In genomic region chr3:171494457-171495109, GRCh38 we compare ENCODE assay signal across 17 cellular contexts. TPM values are rescaled to one million over a fixed set of nuclear protein-coding genes. Genes with fewer than 3 reads are reported as not detected.
DNase-seq lines count a peak whose midpoint lies in the region; ATAC-seq and TF ChIP-seq lines count a peak whose summit lies in the region.
"Had no signal": no experiment of that assay in that cellular context is flagged by ENCODE, and none has a peak within 500 bp of the region (broad histone marks: within the 10 kb centered on the region; RNA-seq: fewer than 3 reads in every experiment).

No MANE protein-coding gene starts in this region.

- H3K27me3 Mint-ChIP-seq in activated CD8-positive, alpha-beta memory T cell treated with anti-CD3 and anti-CD28 coated beads, Interleukin-2, amount 10 ng/mL, durations not matched to agents 7 days and 5 days: no peaks in the 10 kb centered on the region
- H3K27me3 Mint-ChIP-seq in activated naive CD8-positive, alpha-beta T cell treated with anti-CD3 and anti-CD28 coated beads, Interleukin-2, amount 10 ng/mL, durations not matched to agents 7 days and 5 days: no peaks in the 10 kb centered on the region
- H3K27me3 Mint-ChIP-seq: dendritic cell treated with granulocyte-macrophage colony-stimulating factor and Interleukin-4, amounts not matched to agents 40 ng/mL and 50 ng/mL, for 4 days had no signal

- H3K9me3 Mint-ChIP-seq in activated CD8-positive, alpha-beta memory T cell treated with anti-CD3 and anti-CD28 coated beads, Interleukin-2, amount 10 ng/mL, durations not matched to agents 7 days and 5 days (ENCODE audit: low read depth): no peaks in the 10 kb centered on the region
- no peaks in the 10 kb centered on the region for H3K9me3 Mint-ChIP-seq in activated naive CD8-positive, alpha-beta T cell treated with anti-CD3 and anti-CD28 coated beads, Interleukin-2, amount 10 ng/mL, durations not matched to agents 7 days and 5 days
- no peaks in the 10 kb centered on the region for H3K9me3 Mint-ChIP-seq in stimulated activated effector memory CD8-positive, alpha-beta T cell treated with anti-CD3 and anti-CD28 coated beads, Interleukin-12 subunit alpha, Interleukin-12 subunit beta, amount 100 ng/mL, for 72 hours
- H3K9me3 Mint-ChIP-seq: dendritic cell treated with granulocyte-macrophage colony-stimulating factor and Interleukin-4, amounts not matched to agents 40 ng/mL and 50 ng/mL, for 4 days; GM23338; neural crest cell had no signal

- CTCF ChIA-PET in activated CD8-positive, alpha-beta memory T cell treated with anti-CD3 and anti-CD28 coated beads, Interleukin-2, amount 10 ng/mL, durations not matched to agents 7 days and 5 days (lab: Charles Lee): interaction anchor here (1.2 kb wide), 1 partner anchor 62 kb away, joined by 3 read pairs; no protein-coding TSS in a partner anchor

- H3K4me1 Mint-ChIP-seq in activated CD8-positive, alpha-beta memory T cell treated with anti-CD3 and anti-CD28 coated beads, Interleukin-2, amount 10 ng/mL, durations not matched to agents 7 days and 5 days: peaks cover 35% of the 10 kb centered on the region
- H3K4me1 Mint-ChIP-seq in activated naive CD8-positive, alpha-beta T cell treated with anti-CD3 and anti-CD28 coated beads, Interleukin-2, amount 10 ng/mL, durations not matched to agents 7 days and 5 days: peaks cover 34% of the 10 kb centered on the region
- peaks cover 33% of the 10 kb centered on the region for H3K4me1 Mint-ChIP-seq in stimulated activated effector memory CD8-positive, alpha-beta T cell treated with anti-CD3 and anti-CD28 coated beads, Interleukin-12 subunit alpha, Interleukin-12 subunit beta, amount 100 ng/mL, for 72 hours

- POLR2A ChIA-PET in activated naive CD8-positive, alpha-beta T cell treated with anti-CD3 and anti-CD28 coated beads, Interleukin-2, amount 10 ng/mL, durations not matched to agents 7 days and 5 days (lab: Charles Lee): interaction anchor here (1.5 kb wide), 1 partner anchor 34 kb away, joined by 8 read pairs; the partner anchor contains the start of gene TNIK

- no peak for DNase-seq in activated CD8-positive, alpha-beta memory T cell treated with anti-CD3 and anti-CD28 coated beads, Interleukin-2, amount 10 ng/mL, durations not matched to agents 7 days and 5 days
- no peak for DNase-seq in activated CD8-positive, alpha-beta memory T cell treated with anti-CD3 and anti-CD28 coated beads, Interleukin-2, amount 50 U/mL, for 4 hours
- DNase-seq in KBM-7: peak; percentile 32
- no peak for DNase-seq in activated naive CD8-positive, alpha-beta T cell treated with anti-CD3 and anti-CD28 coated beads, Interleukin-2, amount 10 ng/mL, durations not matched to agents 7 days and 5 days
- no peak for DNase-seq in stimulated activated effector memory CD8-positive, alpha-beta T cell treated with anti-CD3 and anti-CD28 coated beads, Interleukin-12 subunit alpha, Interleukin-12 subunit beta, amount 100 ng/mL, for 72 hours (ENCODE audit: low spot score in 2 of 2)
- DNase-seq in NCI-H1092 treated with DMSO at 0.1 percent for 48 hours (lab: John Stamatoyannopoulos, UW): no peak
- DNase-seq: activated CD8-positive, alpha-beta memory T cell treated with anti-CD3 and anti-CD28 coated beads for 24 hours; C1 segment of cervical spinal cord; foreskin keratinocyte; NCI-H1694; NCI-H345; thyroid gland had no signal

- H3K36me3 Mint-ChIP-seq in activated CD8-positive, alpha-beta memory T cell treated with anti-CD3 and anti-CD28 coated beads, Interleukin-2, amount 10 ng/mL, durations not matched to agents 7 days and 5 days: peaks cover 14% of the 10 kb centered on the region
- peaks cover 5% of the 10 kb centered on the region for H3K36me3 Mint-ChIP-seq in activated naive CD8-positive, alpha-beta T cell treated with anti-CD3 and anti-CD28 coated beads, Interleukin-2, amount 10 ng/mL, durations not matched to agents 7 days and 5 days
- no peaks in the 10 kb centered on the region for H3K36me3 Mint-ChIP-seq in stimulated activated effector memory CD8-positive, alpha-beta T cell treated with anti-CD3 and anti-CD28 coated beads, Interleukin-12 subunit alpha, Interleukin-12 subunit beta, amount 100 ng/mL, for 72 hours

- ATAC-seq in activated CD8-positive, alpha-beta memory T cell treated with anti-CD3 and anti-CD28 coated beads, Interleukin-2, amount 10 ng/mL, durations not matched to agents 7 days and 5 days: peak; percentile 46
- peak; percentile 74 for ATAC-seq in activated naive CD8-positive, alpha-beta T cell treated with anti-CD3 and anti-CD28 coated beads, Interleukin-2, amount 10 ng/mL, durations not matched to agents 7 days and 5 days (ENCODE audit: low read depth)
- peak; percentile 42 for ATAC-seq in stimulated activated effector memory CD8-positive, alpha-beta T cell treated with anti-CD3 and anti-CD28 coated beads, Interleukin-12 subunit alpha, Interleukin-12 subunit beta, amount 100 ng/mL, for 72 hours
- ATAC-seq in SK-N-SH treated with all-trans-retinoic acid at 6 μM for 48 hours (no peak), HG02610 (IDR thresholded peaks at IDR 0.05; ENCODE audit: unreplicated experiment) (no peak)
- ATAC-seq: foreskin keratinocyte, GM23338 had no signal

- H3K27ac Mint-ChIP-seq in activated CD8-positive, alpha-beta memory T cell treated with anti-CD3 and anti-CD28 coated beads, Interleukin-2, amount 10 ng/mL, durations not matched to agents 7 days and 5 days: peak overlapping the region; percentile 84
- H3K27ac Mint-ChIP-seq in activated naive CD8-positive, alpha-beta T cell treated with anti-CD3 and anti-CD28 coated beads, Interleukin-2, amount 10 ng/mL, durations not matched to agents 7 days and 5 days: peak overlapping the region; percentile 86
- peak overlapping the region; percentile 67 for H3K27ac Mint-ChIP-seq in stimulated activated effector memory CD8-positive, alpha-beta T cell treated with anti-CD3 and anti-CD28 coated beads, Interleukin-12 subunit alpha, Interleukin-12 subunit beta, amount 100 ng/mL, for 72 hours
- H3K27ac Mint-ChIP-seq: dendritic cell treated with granulocyte-macrophage colony-stimulating factor and Interleukin-4, amounts not matched to agents 40 ng/mL and 50 ng/mL, for 4 days; GM23338 had no signal

- in situ Hi-C loops in KBM-7 (cut with MboI; ENCODE audit: low pct_unique_long_range_greater_than_20kb, low sequenced_read_pairs): no loop called here

- no peak overlapping the region for H3K4me3 Mint-ChIP-seq in activated CD8-positive, alpha-beta memory T cell treated with anti-CD3 and anti-CD28 coated beads, Interleukin-2, amount 10 ng/mL, durations not matched to agents 7 days and 5 days
- H3K4me3 Mint-ChIP-seq in activated naive CD8-positive, alpha-beta T cell treated with anti-CD3 and anti-CD28 coated beads, Interleukin-2, amount 10 ng/mL, durations not matched to agents 7 days and 5 days: peak overlapping the region; percentile 18
- no peak overlapping the region for H3K4me3 Mint-ChIP-seq in stimulated activated effector memory CD8-positive, alpha-beta T cell treated with anti-CD3 and anti-CD28 coated beads, Interleukin-12 subunit alpha, Interleukin-12 subunit beta, amount 100 ng/mL, for 72 hours
- H3K4me3 Mint-ChIP-seq: dendritic cell treated with granulocyte-macrophage colony-stimulating factor and Interleukin-4, amounts not matched to agents 40 ng/mL and 50 ng/mL, for 4 days; GM23338; neural crest cell had no signal

TF ChIP-seq in SK-N-SH treated with all-trans-retinoic acid at 6 μM for 48 hours, 23 proteins besides CTCF, POLR2A, EP300 and RAD21:
- TF ChIP-seq TSHZ2 (CRISPR knock-in tag; IDR thresholded peaks at IDR 0.05) (no peak), TCF4 (CRISPR knock-in tag; IDR thresholded peaks at IDR 0.05; ENCODE audit: borderline replicate concordance) (no peak), ZFP30 (CRISPR knock-in tag; IDR thresholded peaks at IDR 0.05) (no peak), CSRNP3 (CRISPR knock-in tag; IDR thresholded peaks at IDR 0.05) (no peak)
TF ChIP-seq in SK-N-SH treated with all-trans-retinoic acid at 6 μM for 48 hours: peak in this region for 0.

RNA-seq across cellular contexts. Expression of gene TNIK, which starts 34.4 kb away (rescaled TPM):
- total RNA-seq in activated CD8-positive, alpha-beta memory T cell treated with anti-CD3 and anti-CD28 coated beads, Interleukin-2, amount 10 ng/mL, durations not matched to agents 7 days and 5 days: 10 to 100 TPM; 36.6 to 39.3 TPM
- 10 to 100 TPM; 47.6 to 52.7 TPM for total RNA-seq in activated naive CD8-positive, alpha-beta T cell treated with anti-CD3 and anti-CD28 coated beads, Interleukin-2, amount 10 ng/mL, durations not matched to agents 7 days and 5 days

Comparison
In these comparisons a context has a peak if more than half of its experiments do, and no peak if none do; other contexts are left out.
1. ATAC-seq: peak in activated CD8-positive, alpha-beta memory T cell treated with anti-CD3 and anti-CD28 coated beads, Interleukin-2, amount 10 ng/mL, durations not matched to agents 7 days and 5 days (single experiment), activated naive CD8-positive, alpha-beta T cell treated with anti-CD3 and anti-CD28 coated beads, Interleukin-2, amount 10 ng/mL, durations not matched to agents 7 days and 5 days (single experiment) and stimulated activated effector memory CD8-positive, alpha-beta T cell treated with anti-CD3 and anti-CD28 coated beads, Interleukin-12 subunit alpha, Interleukin-12 subunit beta, amount 100 ng/mL, for 72 hours (single experiment); none in SK-N-SH treated with all-trans-retinoic acid at 6 μM for 48 hours (single experiment) and HG02610 (single experiment).
2. Peak in every context shown above with its lines, with median percentiles within 50 percentile points of each other: H3K27ac Mint-ChIP-seq.